ENCODE assay signal across 1 cellular context in the genomic region with DNA sequence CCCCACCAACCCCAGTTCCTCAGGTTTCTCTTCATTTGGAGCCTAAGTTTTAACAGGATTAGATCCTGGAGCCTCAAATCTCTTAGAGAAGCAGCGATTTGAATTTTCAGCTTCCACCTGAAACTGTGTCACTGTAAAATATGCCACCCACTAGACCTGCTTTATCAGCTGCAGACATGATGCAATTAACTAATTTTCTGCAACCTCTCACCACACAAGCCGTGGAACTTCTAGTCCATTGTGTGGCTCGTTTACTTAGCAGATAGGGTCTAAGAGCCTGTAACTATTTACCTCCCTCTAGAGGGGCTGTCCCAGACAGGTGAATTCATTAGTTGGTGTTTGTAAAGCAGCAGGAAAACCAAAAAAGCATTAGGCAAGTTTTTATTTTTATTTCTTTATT.
TF ChIP-seq lines count a peak whose summit lies in the region.

No MANE protein-coding gene starts in this region.

TF ChIP-seq in K562, 482 proteins besides CTCF, POLR2A, EP300 and RAD21 (continued from another document):
- TF ChIP-seq VEZF1 (CRISPR knock-in tag; IDR thresholded peaks at IDR 0.05) = no peak
